ENCODE assay signal across 1 cellular context in genomic region chr6:56843476-56844349, GRCh38.
TF ChIP-seq lines count a peak whose summit lies in the region.

No MANE protein-coding gene starts in this region.

TF ChIP-seq in GM12878, 131 proteins besides CTCF, POLR2A, EP300 and RAD21 (continued from another document):
- TF ChIP-seq ZBTB11 (CRISPR knock-in tag; IDR thresholded peaks at IDR 0.05) (no peak), BHLHE40 (IDR thresholded peaks at IDR 0.05; ENCODE audit: borderline replicate concordance in 1 of 2, low read depth in 2 of 2, low read length in 1 of 2) (peak in 1 of 2 experiments; percentile 65; a peak in 1 of 4 replicates), IRF4 (IDR thresholded peaks at IDR 0.05; ENCODE audit: low read depth, low read length) (no peak), SRF (IDR thresholded peaks at IDR 0.05; ENCODE audit: low read depth in 2 of 2, low read length in 2 of 2) (no peak), RBBP5 (conservative IDR thresholded peaks at IDR 0.05) (no peak; the same call in 1 of the 2 replicates), NBN (IDR thresholded peaks at IDR 0.05) (0 out of 2 replicates have a peak, but pooled peaks have one; percentile 24), RCOR1 (conservative IDR thresholded peaks at IDR 0.05; ENCODE audit: low read depth, low read length) (no peak), RELA (IDR thresholded peaks at IDR 0.05; ENCODE audit: borderline replicate concordance, partially characterized antibody) (peak; percentile 26), SMC3 (IDR thresholded peaks at IDR 0.05; ENCODE audit: borderline replicate concordance, low read length) (peak; percentile 51; the same call in 1 of the 2 replicates), CHD1 (IDR thresholded peaks at IDR 0.05; ENCODE audit: low read depth, low read length) (no peak), MYC (IDR thresholded peaks at IDR 0.05; ENCODE audit: insufficient read depth, insufficient read length, insufficient replicate concordance, low read length, severe bottlenecking) (no peak), ZNF207 (IDR thresholded peaks at IDR 0.05; ENCODE audit: borderline replicate concordance) (no peak), POLR2AphosphoS2 (IDR thresholded peaks at IDR 0.05; ENCODE audit: low read depth, low read length) (no peak), BACH1 (IDR thresholded peaks at IDR 0.05; ENCODE audit: borderline replicate concordance) (peak; percentile 48; the same call in 1 of the 2 replicates), SMARCA5 (IDR thresholded peaks at IDR 0.05) (peak; percentile 92), ZNF24 (IDR thresholded peaks at IDR 0.05) (no peak), PBX3 (IDR thresholded peaks at IDR 0.05; ENCODE audit: insufficient replicate concordance, low read depth, low read length) (peak; percentile 26), RB1 (IDR thresholded peaks at IDR 0.05; ENCODE audit: borderline replicate concordance) (peak; percentile 50; the same call in 1 of the 2 replicates), SP1 (IDR thresholded peaks at IDR 0.05; ENCODE audit: low read depth, low read length) (no peak), IRF5 (IDR thresholded peaks at IDR 0.05; ENCODE audit: borderline replicate concordance) (no peak), E2F4 (IDR thresholded peaks at IDR 0.05; ENCODE audit: low read depth, low read length) (no peak), GATAD2B (conservative IDR thresholded peaks at IDR 0.05; ENCODE audit: low read depth) (peak; percentile 74), CUX1 (IDR thresholded peaks at IDR 0.05; ENCODE audit: insufficient replicate concordance, low read depth, low read length) (no peak), FOS (IDR thresholded peaks at IDR 0.05; ENCODE audit: borderline replicate concordance, extremely low read depth, insufficient read length) (no peak)
